ENCODE assay signal across 10 cellular contexts in genomic region chr11:73310076-73310475, GRCh38. TPM values are rescaled to one million over a fixed set of nuclear protein-coding genes. Genes with fewer than 3 reads are reported as not detected.
DNase-seq lines count a peak whose midpoint lies in the region; ATAC-seq and TF ChIP-seq lines count a peak whose summit lies in the region.
"Had no signal": no experiment of that assay in that cellular context is flagged by ENCODE, and none has a peak within 500 bp of the region (broad histone marks: within the 10 kb centered on the region; RNA-seq: fewer than 3 reads in every experiment).

No MANE protein-coding gene starts in this region.

- TF ChIP-seq CTCF in RWPE1 (conservative IDR thresholded peaks at IDR 0.05; ENCODE audit: low read depth) (no peak), nephron progenitor cell (IDR thresholded peaks at IDR 0.05) (no peak), type B pancreatic cell (conservative IDR thresholded peaks at IDR 0.05) (no peak)

- no peaks in the 10 kb centered on the region for H3K9me3 ChIP-seq in esophagus (ENCODE audit: control insufficient read depth in 2 of 2, insufficient read depth in 1 of 2, low read depth in 1 of 2, low read length in 1 of 2)

- ATAC-seq in GM19455 (IDR thresholded peaks at IDR 0.05; ENCODE audit: unreplicated experiment), result no peak
- no peak for ATAC-seq in activated naive CD4-positive, alpha-beta T cell treated with anti-CD3 and anti-CD28 coated beads, Interleukin-2, amount 50 U/mL, for 72 hours

- H3K4me3 Mint-ChIP-seq in nephron progenitor cell (peak overlapping the region; percentile 78), type B pancreatic cell (peak overlapping the region; percentile 82)

- H3K36me3 Mint-ChIP-seq in nephron progenitor cell (ENCODE audit: low read depth), result no peaks in the 10 kb centered on the region
- H3K36me3 Mint-ChIP-seq in type B pancreatic cell, result no peaks in the 10 kb centered on the region
- no peaks in the 10 kb centered on the region for H3K36me3 Mint-ChIP-seq in activated naive CD4-positive, alpha-beta T cell treated with anti-CD3 and anti-CD28 coated beads, Interleukin-2, amount 50 U/mL, for 72 hours

- no peak overlapping the region for H3K27ac Mint-ChIP-seq in nephron progenitor cell
- peak overlapping the region; percentile 51 for H3K27ac Mint-ChIP-seq in type B pancreatic cell
- H3K27ac Mint-ChIP-seq in activated naive CD4-positive, alpha-beta T cell treated with anti-CD3 and anti-CD28 coated beads, Interleukin-2, amount 50 U/mL, for 72 hours, result no peak overlapping the region

- H3K4me1 ChIP-seq in esophagus (ENCODE audit: control insufficient read depth in 2 of 2, insufficient read depth in 2 of 2, low read length in 1 of 2), result peaks cover 3 to 11% of the 10 kb centered on the region in 2 donors

- POLR2A ChIA-PET in RWPE1 (lab: Yijun Ruan, JAX; ENCODE audit: low non-redundant PET), result no interaction called here

- H3K9me3 Mint-ChIP-seq in nephron progenitor cell (no peaks in the 10 kb centered on the region), type B pancreatic cell (no peaks in the 10 kb centered on the region)
- no peaks in the 10 kb centered on the region for H3K9me3 Mint-ChIP-seq in activated naive CD4-positive, alpha-beta T cell treated with anti-CD3 and anti-CD28 coated beads, Interleukin-2, amount 50 U/mL, for 72 hours

- CTCF ChIA-PET in RWPE1 (lab: Yijun Ruan, JAX), result interaction anchor here (0.9 kb wide), 1 partner anchor 26 kb away, joined by 6 read pairs; no protein-coding TSS in a partner anchor

- WGBS in esophagus, 2 donors, result 82 to 83% methylated on average over 16 of the region's 16 CpGs

- H3K27me3 ChIP-seq in esophagus (ENCODE audit: control insufficient read depth in 1 of 2, insufficient read depth in 2 of 2, low read length in 2 of 2), result no peaks in the 10 kb centered on the region

- H3K4me1 Mint-ChIP-seq in nephron progenitor cell (peaks cover 73% of the 10 kb centered on the region), type B pancreatic cell (ENCODE audit: unreplicated experiment) (peaks cover 47% of the 10 kb centered on the region)

- H3K4me3 ChIP-seq in esophagus (ENCODE audit: low read depth in 1 of 2, low read length in 2 of 2), result peak overlapping the region; percentile 63 to 65

- H3K27me3 Mint-ChIP-seq in nephron progenitor cell (ENCODE audit: low read depth, poor library complexity) (no peaks in the 10 kb centered on the region), type B pancreatic cell (no peaks in the 10 kb centered on the region)

- DNase-seq in RWPE1 (ENCODE audit: low spot score), result no peak
- no peak for DNase-seq in nephron progenitor cell
- DNase-seq in type B pancreatic cell (ENCODE audit: extremely low spot score, unreplicated experiment), result no peak
- DNase-seq in T-helper 2 cell, result no peak
- no peak for DNase-seq in activated naive CD4-positive, alpha-beta T cell treated with anti-CD3 and anti-CD28 coated beads, Interleukin-2, amount 50 U/mL, for 72 hours (ENCODE audit: low spot score in 2 of 2)
- DNase-seq: KG1, occipital lobe had no signal

- H3K27ac ChIP-seq in RWPE1 (peak overlapping the region; percentile 98), esophagus (ENCODE audit: low read depth in 2 of 2, low read length in 1 of 2) (peak overlapping the region; percentile 74 to 96)

- no peaks in the 10 kb centered on the region for H3K36me3 ChIP-seq in esophagus (ENCODE audit: control insufficient read depth in 2 of 2, insufficient read depth in 2 of 2, low read length in 1 of 2)

RNA-seq across cellular contexts. Expression of gene ARHGEF17, which starts 2.0 kb away (rescaled TPM):
- polyA plus RNA-seq in esophagus, result 10 to 100 TPM in 1 of 2 donors, 1 to 10 TPM in 1; 8.2 to 11.8 TPM
- 29.2 and 69.7 TPM in 2 replicates for total RNA-seq in type B pancreatic cell (ENCODE audit: low replicate concordance)
- total RNA-seq in activated naive CD4-positive, alpha-beta T cell treated with anti-CD3 and anti-CD28 coated beads, Interleukin-2, amount 50 U/mL, for 72 hours, result under 1 TPM; 0.02 to 0.16 TPM

RNA-seq across cellular contexts. Expression of gene P2RY6, which starts 37.9 kb away (rescaled TPM):
- 1 to 10 TPM in 1 of 2 donors, under 1 TPM in 1; 0.71 to 1.7 TPM for polyA plus RNA-seq in esophagus
- 3.0 and 14.8 TPM in 2 replicates for total RNA-seq in type B pancreatic cell (ENCODE audit: low replicate concordance)
- total RNA-seq in activated naive CD4-positive, alpha-beta T cell treated with anti-CD3 and anti-CD28 coated beads, Interleukin-2, amount 50 U/mL, for 72 hours, result not detected
- total RNA-seq: NCI-H460, occipital lobe had no signal

Comparison
In these comparisons a context has a peak if more than half of its experiments do, and no peak if none do; other contexts are left out.
1. RNA of gene ARHGEF17, which starts 2.0 kb away (total RNA-seq): 29.2 to 69.7 TPM in type B pancreatic cell; 0.02 to 0.16 TPM in activated naive CD4-positive, alpha-beta T cell treated with anti-CD3 and anti-CD28 coated beads, Interleukin-2, amount 50 U/mL, for 72 hours; every median in the first group is over 10 times any median in the second.